In genomic region chr14:57268161-57269067, GRCh38 we compare ENCODE assay signal across 8 cellular contexts. TPM values are rescaled to one million over a fixed set of nuclear protein-coding genes. Genes with fewer than 3 reads are reported as not detected.
DNase-seq lines count a peak whose midpoint lies in the region; ATAC-seq, FAIRE-seq and TF ChIP-seq lines count a peak whose summit lies in the region.

Gene AP5M1, plus strand, starts transcription at chr14:57268971. Its CDS starts 344 bp downstream, at chr14:57269315.
Gene EXOC5, minus strand, starts transcription at chr14:57268905. Its CDS starts 257 bp downstream, at chr14:57268648.

- intact Hi-C loops in right cardiac atrium (cut with DNase I) (no loop called here), uterus (cut with DNase I; ENCODE audit: low total_unique reads) (no loop called here)

- FAIRE-seq in astrocyte (lab: Jason Lieb, UNC) = no peak

- H3K27ac ChIP-seq in astrocyte (ENCODE audit: low read depth, low read length) (peak within 1 kb of the TSS; percentile 91), right cardiac atrium (ENCODE audit: low read length) (peak within 1 kb of the TSS; percentile 92), uterus (peak within 1 kb of the TSS; percentile 85 to 95)

- H3K9me3 Mint-ChIP-seq in astrocyte (ENCODE audit: unreplicated experiment) = peaks cover 8% of the 10 kb centered on the region

- peak within 1 kb of the TSS; percentile 94 for H3K4me2 ChIP-seq in astrocyte (ENCODE audit: low read length)

- H3K4me1 Mint-ChIP-seq in astrocyte (ENCODE audit: low read depth, unreplicated experiment) = peaks cover 17% of the 10 kb centered on the region

- no peaks in the 10 kb centered on the region for H3K27me3 ChIP-seq in astrocyte (ENCODE audit: insufficient read depth, low read length)
- H3K27me3 ChIP-seq in right cardiac atrium (ENCODE audit: control insufficient read depth, insufficient read depth) = no peaks in the 10 kb centered on the region
- no peaks in the 10 kb centered on the region for H3K27me3 ChIP-seq in uterus

- peak; percentile 98 for DNase-seq in NCI-H2029 (lab: John Stamatoyannopoulos, UW)
- DNase-seq in T-helper 22 cell (ENCODE audit: low read depth) = peak; percentile 90
- DNase-seq in astrocyte (ENCODE audit: low read depth) = peak; percentile 91
- DNase-seq in right cardiac atrium = peak; percentile 93 to 97 (median 96)
- peak; percentile 66 for DNase-seq in pulmonary artery endothelial cell (ENCODE audit: low read depth, low spot score)
- DNase-seq in uterus = peak; percentile 84 to 85

- H3K4me1 ChIP-seq in astrocyte (ENCODE audit: insufficient read depth, low read length) (peaks cover 9% of the 10 kb centered on the region), right cardiac atrium (ENCODE audit: control insufficient read depth, insufficient read depth, low read length) (peaks cover 3% of the 10 kb centered on the region), uterus (peaks cover 0 to 6% of the 10 kb centered on the region in 2 donors)

- ATAC-seq in GM18505 (IDR thresholded peaks at IDR 0.05; ENCODE audit: unreplicated experiment) (peak; percentile 87), HG02973 (IDR thresholded peaks at IDR 0.05; ENCODE audit: unreplicated experiment) (peak; percentile 84), right cardiac atrium (peak; percentile 98)

- TF ChIP-seq CTCF in astrocyte (IDR thresholded peaks at IDR 0.05; ENCODE audit: insufficient read depth, low read depth, low read length) = no peak
- peak in 2 of 4 experiments; percentile 4 to 38 for TF ChIP-seq CTCF in uterus (IDR thresholded peaks at IDR 0.05)

- H3K9me3 ChIP-seq in astrocyte (ENCODE audit: insufficient read depth, low read depth, low read length) (no peaks in the 10 kb centered on the region), right cardiac atrium (ENCODE audit: control insufficient read depth, low read length) (no peaks in the 10 kb centered on the region), uterus (no peaks in the 10 kb centered on the region)

- TF ChIP-seq POLR2A in GM18505 (IDR thresholded peaks at IDR 0.05; ENCODE audit: borderline replicate concordance, extremely low read depth, insufficient read depth, insufficient read length) = peak; percentile 38
- TF ChIP-seq POLR2A in uterus (IDR thresholded peaks at IDR 0.05) = peak in 1 of 2 donors; percentile 48

- peaks cover 94% of the 10 kb centered on the region for H3K79me2 ChIP-seq in astrocyte (ENCODE audit: insufficient read depth, low read length)

- H2AFZ ChIP-seq in astrocyte (ENCODE audit: low read depth, low read length) = peak within 1 kb of the TSS; percentile 92

- H3K36me3 Mint-ChIP-seq in astrocyte (ENCODE audit: low read depth, unreplicated experiment) = peaks cover 4% of the 10 kb centered on the region

- peak within 1 kb of the TSS; percentile 98 for H3K4me3 Mint-ChIP-seq in astrocyte (ENCODE audit: unreplicated experiment)

- H3K4me3 ChIP-seq in astrocyte (ENCODE audit: insufficient read depth, low read depth, low read length) = peak within 1 kb of the TSS; percentile 100
- peak within 1 kb of the TSS; percentile 100 for H3K4me3 ChIP-seq in right cardiac atrium (ENCODE audit: low read length)
- peak within 1 kb of the TSS; percentile 64 to 74 for H3K4me3 ChIP-seq in uterus

- peak within 1 kb of the TSS; percentile 97 for H3K9ac ChIP-seq in astrocyte (ENCODE audit: low read length)

- no peaks in the 10 kb centered on the region for H3K36me3 ChIP-seq in astrocyte (ENCODE audit: insufficient read depth, low read length)
- H3K36me3 ChIP-seq in uterus = no peaks in the 10 kb centered on the region

- H4K20me1 ChIP-seq in astrocyte (ENCODE audit: insufficient read depth, low read length) = peaks cover 31% of the 10 kb centered on the region

- H3K27me3 Mint-ChIP-seq in astrocyte (ENCODE audit: low read depth, unreplicated experiment) = no peaks in the 10 kb centered on the region

- peak within 1 kb of the TSS; percentile 98 for H3K27ac Mint-ChIP-seq in astrocyte (ENCODE audit: unreplicated experiment)

- under 1% methylated on average over 76 of the region's 76 CpGs for WGBS in right cardiac atrium

RNA-seq across cellular contexts. Expression of gene AP5M1, which starts in this region (rescaled TPM):
- total RNA-seq in astrocyte = 51.1 and 61.1 TPM in 2 replicates
- total RNA-seq in right cardiac atrium = 10 to 100 TPM; 40.8 to 58.7 (median 52.7) TPM
- polyA plus RNA-seq in right cardiac atrium = 16.0 TPM
- total RNA-seq in pulmonary artery endothelial cell = 25.1 and 37.2 TPM in 2 replicates
- 10 to 100 TPM; 16.7 to 42.4 (median 27.6) TPM for total RNA-seq in uterus

RNA-seq across cellular contexts. Expression of gene EXOC5, which starts in this region (rescaled TPM):
- total RNA-seq in astrocyte (77.4 and 94.2 TPM in 2 replicates), right cardiac atrium (10 to 100 TPM; 52.7 to 66.5 (median 56.9) TPM), pulmonary artery endothelial cell (69.6 and 107 TPM in 2 replicates), uterus (10 to 100 TPM; 25.3 to 96.0 (median 50.2) TPM)
- polyA plus RNA-seq in right cardiac atrium = 11.3 TPM

Comparison
In these comparisons a context has a peak if more than half of its experiments do, and no peak if none do; other contexts are left out.
1. Peak in every context shown above with its lines: DNase-seq, ATAC-seq, H3K4me3 ChIP-seq and H3K27ac ChIP-seq.